ENCODE assay signal across 8 cellular contexts in the genomic region with DNA sequence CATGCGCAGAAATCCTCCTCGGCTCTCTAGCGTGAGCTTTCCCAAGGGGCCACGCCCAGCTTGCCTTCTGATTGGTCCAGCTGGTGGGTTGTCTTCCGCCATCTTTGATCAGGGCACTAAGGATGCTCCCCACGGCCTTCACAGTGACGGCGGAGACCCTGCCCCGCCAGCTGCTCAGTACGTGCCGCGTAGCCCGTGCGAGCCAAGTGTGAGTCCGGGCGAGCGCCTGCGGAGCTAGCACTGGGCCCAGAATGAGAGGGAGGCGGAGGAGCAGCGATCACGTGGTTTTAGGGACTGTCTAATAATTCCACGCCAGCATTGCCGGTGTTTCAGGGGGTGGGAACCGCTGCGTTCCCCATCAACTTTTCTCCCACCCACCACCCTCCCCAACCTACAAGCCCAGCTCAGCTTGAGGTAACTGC. TPM values are rescaled to one million over a fixed set of nuclear protein-coding genes. Genes with fewer than 3 reads are reported as not detected.
DNase-seq lines count a peak whose midpoint lies in the region; ATAC-seq, FAIRE-seq and TF ChIP-seq lines count a peak whose summit lies in the region.

No MANE protein-coding gene starts in this region.

- peaks cover 5% of the 10 kb centered on the region for H3K36me3 ChIP-seq in bronchial epithelial cell (ENCODE audit: control insufficient read depth, insufficient read depth, low read length)
- no peaks in the 10 kb centered on the region for H3K36me3 ChIP-seq in small intestine (ENCODE audit: control insufficient read depth in 2 of 2, insufficient read depth in 2 of 2, low read length in 2 of 2)

- H3K4me3 ChIP-seq in WI38 (ENCODE audit: low read depth, low read length): peak overlapping the region; percentile 62
- peak overlapping the region; percentile 41 for H3K4me3 ChIP-seq in bronchial epithelial cell (ENCODE audit: low read depth, low read length)
- peak overlapping the region; percentile 28 to 52 for H3K4me3 ChIP-seq in small intestine (ENCODE audit: low read depth in 1 of 2, low read length in 2 of 2)

- FAIRE-seq in bronchial epithelial cell (lab: Jason Lieb, UNC) (no peak), small intestine (lab: Jason Lieb, UNC) (no peak)

- peaks cover 5 to 7% of the 10 kb centered on the region in 2 donors for H3K4me1 ChIP-seq in small intestine (ENCODE audit: control insufficient read depth in 2 of 2, insufficient read depth in 1 of 2, low read depth in 1 of 2, low read length in 1 of 2)

- H3K9me3 ChIP-seq in small intestine (ENCODE audit: control insufficient read depth, low read depth): no peaks in the 10 kb centered on the region

- peak overlapping the region; percentile 66 to 96 for H3K27ac ChIP-seq in small intestine (ENCODE audit: low read depth in 1 of 2, low read length in 1 of 2)

- H3K27me3 ChIP-seq in bronchial epithelial cell (ENCODE audit: control insufficient read depth, insufficient read depth, low read length): no peaks in the 10 kb centered on the region
- no peaks in the 10 kb centered on the region for H3K27me3 ChIP-seq in small intestine (ENCODE audit: control insufficient read depth in 2 of 2, insufficient read depth in 2 of 2, low read length in 2 of 2)

- TF ChIP-seq CTCF in WI38 (IDR thresholded peaks at IDR 0.05; ENCODE audit: low read depth, low read length): no peak
- no peak for TF ChIP-seq CTCF in bronchial epithelial cell (IDR thresholded peaks at IDR 0.05; ENCODE audit: insufficient read depth, low read length, severe bottlenecking)

- WGBS in small intestine, 3 donors: 0% methylated on average over 25 of the region's 25 CpGs

- peak; percentile 99 for DNase-seq in AG08395 (ENCODE audit: low spot score)
- DNase-seq in NCI-H2227 (lab: John Stamatoyannopoulos, UW; ENCODE audit: unreplicated experiment): peak; percentile 99
- peak; percentile 97 for DNase-seq in bronchial epithelial cell (ENCODE audit: low read depth)
- DNase-seq in iPS-NIHi11 (ENCODE audit: low spot score): peak; percentile 94
- peak; percentile 100 for DNase-seq in small intestine

- ATAC-seq in GM18909 (IDR thresholded peaks at IDR 0.05; ENCODE audit: poor library complexity, unreplicated experiment) (peak; percentile 84), HG03159 (IDR thresholded peaks at IDR 0.05; ENCODE audit: unreplicated experiment) (peak; percentile 80)

RNA-seq across cellular contexts. Expression of gene MTFP1, which starts 1.6 kb away (rescaled TPM):
- 16.0 and 53.2 TPM in 2 replicates for total RNA-seq in bronchial epithelial cell
- 10 to 100 TPM; 19.7 to 36.7 (median 22.4) TPM for polyA plus RNA-seq in small intestine

RNA-seq across cellular contexts. Expression of gene SEC14L2, which starts 27.2 kb away (rescaled TPM):
- total RNA-seq in bronchial epithelial cell: 32.6 and 34.5 TPM in 2 replicates
- 10 to 100 TPM; 24.1 to 57.0 (median 49.4) TPM for polyA plus RNA-seq in small intestine

RNA-seq across cellular contexts. Expression of gene RNF215, which starts 36.8 kb away (rescaled TPM):
- total RNA-seq in bronchial epithelial cell: 14.1 and 15.5 TPM in 2 replicates
- polyA plus RNA-seq in small intestine: 10 to 100 TPM in 1 of 3 donors, 1 to 10 TPM in 2; 3.8 to 12.1 (median 9.0) TPM

RNA-seq across cellular contexts. Expression of gene SEC14L3, which starts 47.8 kb away (rescaled TPM):
- total RNA-seq in bronchial epithelial cell: not detected in 2 replicates
- not detected for polyA plus RNA-seq in small intestine

Comparison
In these comparisons a context has a peak if more than half of its experiments do, and no peak if none do; other contexts are left out.
1. Peak in every context shown above with its lines: DNase-seq, ATAC-seq, H3K4me3 ChIP-seq and H3K27ac ChIP-seq.